ENCODE assay signal across 21 cellular contexts in genomic region chrX:17496407-17496806, GRCh38.
DNase-seq lines count a peak whose midpoint lies in the region; ATAC-seq, FAIRE-seq and TF ChIP-seq lines count a peak whose summit lies in the region.
"Had no signal": no experiment of that assay in that cellular context is flagged by ENCODE, and none has a peak within 500 bp of the region (broad histone marks: within the 10 kb centered on the region; RNA-seq: fewer than 3 reads in every experiment).

No MANE protein-coding gene starts in this region.

- TF ChIP-seq CTCF in C4-2B (conservative IDR thresholded peaks at IDR 0.05) (no peak), epithelial cell of esophagus (IDR thresholded peaks at IDR 0.05; ENCODE audit: insufficient read depth, low read depth, low read length, missing control alignments) (no peak), upper lobe of right lung (IDR thresholded peaks at IDR 0.05) (no peak), HepG2 (CRISPR knock-in tag; IDR thresholded peaks at IDR 0.05) (no peak), uterus (IDR thresholded peaks at IDR 0.05) (no peak)

- POLR2A ChIA-PET in HepG2 (lab: Yijun Ruan, JAX) = no interaction called here

- H3K4me3 ChIP-seq in epithelial cell of esophagus (ENCODE audit: low read length) (no peak overlapping the region), upper lobe of right lung (no peak overlapping the region), HepG2 (replicated peaks in 1 of 3; ENCODE audit: insufficient read depth in 1 of 3, low read depth in 2 of 3, low read length in 3 of 3) (no peak overlapping the region), uterus (no peak overlapping the region)
- H3K4me3 ChIP-seq: lung, right lobe of liver had no signal

- H3K27me3 ChIP-seq in upper lobe of right lung = no peaks in the 10 kb centered on the region
- no peaks in the 10 kb centered on the region; a peak in 1 of 5 replicates for H3K27me3 ChIP-seq in HepG2 (ENCODE audit: control insufficient read depth in 1 of 2, insufficient read depth in 2 of 2, low read length in 2 of 2)
- no peaks in the 10 kb centered on the region for H3K27me3 ChIP-seq in uterus
- H3K27me3 ChIP-seq: right lobe of liver had no signal

- H3K9me3 ChIP-seq in upper lobe of right lung = no peaks in the 10 kb centered on the region
- no peaks in the 10 kb centered on the region for H3K9me3 ChIP-seq in HepG2 (ENCODE audit: low read length)
- no peaks in the 10 kb centered on the region for H3K9me3 ChIP-seq in uterus
- H3K9me3 ChIP-seq: right lobe of liver had no signal

- no TSS peak for BruUV-seq in HepG2 (replicated peaks; lab: Mats Ljungman, UMichigan)

- in situ Hi-C loops in HepG2 (cut with HindIII; ENCODE audit: extremely low pct_ligation_motif_present, low pct_unique_long_range_greater_than_20kb) = no loop called here

- no peaks in the 10 kb centered on the region for H4K20me1 ChIP-seq in HepG2 (ENCODE audit: insufficient read depth, low read length)

- H3K4me1 ChIP-seq in upper lobe of right lung = no peaks in the 10 kb centered on the region
- H3K4me1 ChIP-seq in HepG2 (ENCODE audit: insufficient read depth, low read length) = no peaks in the 10 kb centered on the region
- no peaks in the 10 kb centered on the region for H3K4me1 ChIP-seq in uterus
- H3K4me1 ChIP-seq: right lobe of liver had no signal

- DNase-seq in DMS53 treated with DMSO at 0.1 percent for 48 hours (lab: John Stamatoyannopoulos, UW; ENCODE audit: unreplicated experiment) (peak; percentile 21), NCI-H2196 (lab: John Stamatoyannopoulos, UW; ENCODE audit: unreplicated experiment) (peak; percentile 44), epithelial cell of esophagus (ENCODE audit: low read depth) (peak; percentile 56), glomerular visceral epithelial cell (ENCODE audit: extremely low spot score) (no peak), upper lobe of right lung (no peak), HepG2 (ENCODE audit: low spot score) (no peak), uterus (no peak)
- DNase-seq: activated CD4-positive, alpha-beta T cell treated with anti-CD3 and anti-CD28 coated beads, Interleukin-2, amount 10 ng/mL, durations not matched to agents 7 days and 5 days; activated naive CD4-positive, alpha-beta T cell treated with anti-CD3 and anti-CD28 coated beads, Interleukin-2, amount 50 U/mL, for 16 hours; amygdala; DMS79 treated with DMSO at 0.1 percent for 48 hours; kidney; NCI-H1092; NCI-H2081; NCI-H774; stimulated activated naive CD8-positive, alpha-beta T cell treated with anti-CD3 and anti-CD28 coated beads, Interleukin-15, Interleukin-2, amounts not matched to agents 100 U/mL and 50 U/mL, for 24 hours; T-helper 9 cell; WERI-Rb-1 had no signal

- H2AFZ ChIP-seq in HepG2 (ENCODE audit: low read length) = no peak overlapping the region

- no peak for TF ChIP-seq RAD21 in HepG2 (CRISPR knock-in tag; IDR thresholded peaks at IDR 0.05)

- peak overlapping the region; percentile 73 for H3K27ac ChIP-seq in C4-2B
- H3K27ac ChIP-seq in upper lobe of right lung = no peak overlapping the region
- H3K27ac ChIP-seq in HepG2 (ENCODE audit: extremely low read length, insufficient read depth, low read length) = no peak overlapping the region
- no peak overlapping the region for H3K27ac ChIP-seq in uterus
- H3K27ac ChIP-seq: right lobe of liver, WERI-Rb-1 had no signal

- H3K36me3 ChIP-seq in upper lobe of right lung (no peaks in the 10 kb centered on the region), HepG2 (replicated peaks in 1 of 2; ENCODE audit: control insufficient read depth in 1 of 2, insufficient read depth in 2 of 2, low read length in 2 of 2) (no peaks in the 10 kb centered on the region), uterus (no peaks in the 10 kb centered on the region)
- H3K36me3 ChIP-seq: right lobe of liver, WERI-Rb-1 had no signal

- no peak overlapping the region for H3K9ac ChIP-seq in HepG2 (ENCODE audit: insufficient read depth, low read depth, low read length)

- no peak overlapping the region for H3K4me2 ChIP-seq in HepG2 (ENCODE audit: low read depth, low read length)

- no peaks in the 10 kb centered on the region for H3K79me2 ChIP-seq in HepG2 (ENCODE audit: insufficient read depth, low read length)

- TF ChIP-seq EP300 in HepG2 (IDR thresholded peaks at IDR 0.05; ENCODE audit: low read depth in 2 of 2, low read length in 2 of 2) (no peak), HepG2 (CRISPR knock-in tag; IDR thresholded peaks at IDR 0.05; ENCODE audit: borderline replicate concordance) (no peak)

- WGBS in HepG2 (ENCODE audit: low lambda C conversion rate) = 71% methylated on average over 1 of the region's 1 CpG

- ATAC-seq in upper lobe of right lung (no peak), HepG2 (no peak)
- ATAC-seq: stimulated activated naive CD8-positive, alpha-beta T cell treated with anti-CD3 and anti-CD28 coated beads, Interleukin-15, Interleukin-2, amounts not matched to agents 100 U/mL and 50 U/mL, for 24 hours had no signal

- TF ChIP-seq POLR2A in HepG2 (IDR thresholded peaks at IDR 0.05; ENCODE audit: insufficient read depth in 1 of 2, low read depth in 2 of 2, low read length in 2 of 2) (no peak), uterus (IDR thresholded peaks at IDR 0.05) (no peak)

- intact Hi-C loops in upper lobe of right lung (cut with DNase I) = no loop called here
- intact Hi-C loops in HepG2 (cut with micrococcal nuclease; ENCODE audit: unreplicated experiment) = no loop called here
- intact Hi-C loops in uterus (cut with DNase I; ENCODE audit: low total_unique reads) = no loop called here

- CTCF ChIA-PET in HepG2 (lab: Yijun Ruan, JAX; ENCODE audit: low intra/inter-chr PET ratio, low total read pairs) = no interaction called here

- FAIRE-seq in HepG2 (lab: Jason Lieb, UNC) = no peak
- FAIRE-seq: kidney had no signal

TF ChIP-seq in HepG2, 621 proteins besides CTCF, POLR2A, EP300 and RAD21:
- TF ChIP-seq ZNF782 (CRISPR knock-in tag; IDR thresholded peaks at IDR 0.05; ENCODE audit: borderline replicate concordance) (no peak), ZNF562 (CRISPR knock-in tag; IDR thresholded peaks at IDR 0.05; ENCODE audit: borderline replicate concordance) (no peak), ZNF30 (CRISPR knock-in tag; IDR thresholded peaks at IDR 0.05) (no peak), ZNF367 (CRISPR knock-in tag; IDR thresholded peaks at IDR 0.05; ENCODE audit: borderline replicate concordance) (no peak), HMGXB4 (CRISPR knock-in tag; IDR thresholded peaks at IDR 0.05; ENCODE audit: borderline replicate concordance in 1 of 2, low read depth in 1 of 2) (no peak), GABPB1 (CRISPR knock-in tag; IDR thresholded peaks at IDR 0.05) (no peak), NFIB (CRISPR knock-in tag; IDR thresholded peaks at IDR 0.05; ENCODE audit: borderline replicate concordance) (no peak), ZNF749 (CRISPR knock-in tag; IDR thresholded peaks at IDR 0.05; ENCODE audit: borderline replicate concordance) (no peak), ZSCAN5A (CRISPR knock-in tag; IDR thresholded peaks at IDR 0.05; ENCODE audit: borderline replicate concordance) (no peak), CBX2 (IDR thresholded peaks at IDR 0.05; ENCODE audit: low read depth, low read length) (no peak), CBX2 (CRISPR knock-in tag; IDR thresholded peaks at IDR 0.05; ENCODE audit: low read depth) (no peak)

Comparison
In these comparisons a context has a peak if more than half of its experiments do, and no peak if none do; other contexts are left out.
1. DNase-seq: peak in DMS53 treated with DMSO at 0.1 percent for 48 hours (single experiment), NCI-H2196 (single experiment) and epithelial cell of esophagus (single experiment); none in glomerular visceral epithelial cell (single experiment), upper lobe of right lung (single experiment), HepG2 (single experiment) and uterus (0 of 2).